In the genomic region with DNA sequence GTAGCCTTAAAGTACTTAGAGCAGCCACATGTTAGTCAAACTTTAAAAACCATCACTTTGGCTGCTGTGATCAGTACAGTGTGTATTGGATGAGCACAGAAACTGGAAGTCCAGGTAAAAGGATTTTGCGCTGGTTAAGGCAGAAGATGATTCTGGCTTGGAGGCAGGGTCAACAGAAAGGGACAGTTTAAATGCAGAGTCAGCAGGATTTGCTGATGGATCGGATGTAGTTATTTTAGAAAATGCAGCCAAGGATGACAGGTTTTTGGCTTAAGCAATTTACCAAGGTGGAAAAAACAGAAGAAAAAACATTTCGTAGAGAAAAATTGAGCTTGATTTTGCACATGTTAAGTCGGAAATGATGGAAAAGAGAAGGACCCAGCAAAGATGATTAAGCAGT, we compare ENCODE assay signal across 20 cellular contexts.
"Had no signal": no experiment of that assay in that cellular context is flagged by ENCODE, and none has a peak within 500 bp of the region (broad histone marks: within the 10 kb centered on the region; RNA-seq: fewer than 3 reads in every experiment).

No MANE protein-coding gene starts in this region.

- H3K27me3 Mint-ChIP-seq: naive B cell had no signal

- H3K36me3 ChIP-seq: colonic mucosa, thyroid gland, uterus had no signal

- FAIRE-seq: kidney had no signal

- H2AFZ ChIP-seq: hepatocyte had no signal

- H3K9me3 Mint-ChIP-seq: nephron progenitor cell had no signal

- H3K4me3 ChIP-seq: colonic mucosa, esophagus squamous epithelium, hepatocyte, left ventricle myocardium inferior, lower lobe of right lung, sigmoid colon, skin epidermis, suprapubic skin, thyroid gland, upper lobe of left lung, uterus had no signal

- H3K9me3 ChIP-seq: colonic mucosa, esophagus squamous epithelium, left ventricle myocardium inferior, lower lobe of right lung, sigmoid colon, suprapubic skin, thyroid gland, upper lobe of left lung, uterus had no signal

- H3K27ac ChIP-seq: colonic mucosa, esophagus squamous epithelium, hepatocyte, left ventricle myocardium inferior, lower lobe of right lung, sigmoid colon, skin epidermis, suprapubic skin, thyroid gland, upper lobe of left lung, uterus had no signal

- H3K4me3 Mint-ChIP-seq: nephron progenitor cell had no signal

- H3K79me2 ChIP-seq: hepatocyte had no signal

- DNase-seq: colonic mucosa; dermis blood vessel endothelial cell; esophagus squamous epithelium; foreskin fibroblast; head of caudate nucleus; kidney; left cardiac atrium; left ventricle myocardium inferior; lower lobe of right lung; mesendoderm; naive B cell; nephron progenitor cell; sigmoid colon; stimulated activated naive CD8-positive, alpha-beta T cell treated with anti-CD3 and anti-CD28 coated beads, Interleukin-15, Interleukin-2, amounts not matched to agents 100 U/mL and 50 U/mL, for 24 hours; thyroid gland; upper lobe of left lung; uterus had no signal

- ATAC-seq: left cardiac atrium; stimulated activated naive CD8-positive, alpha-beta T cell treated with anti-CD3 and anti-CD28 coated beads, Interleukin-15, Interleukin-2, amounts not matched to agents 100 U/mL and 50 U/mL, for 24 hours had no signal

- H3K4me1 ChIP-seq: colonic mucosa, left ventricle myocardium inferior, lower lobe of right lung, sigmoid colon, upper lobe of left lung, uterus had no signal

- H3K27me3 ChIP-seq: colonic mucosa, esophagus squamous epithelium, hepatocyte, sigmoid colon, suprapubic skin, thyroid gland, upper lobe of left lung, uterus had no signal

- H3K4me2 ChIP-seq: hepatocyte had no signal

- H3K4me1 Mint-ChIP-seq: nephron progenitor cell had no signal
